Comparison of ENCODE assay signal across 19 cellular contexts in genomic region chr3:47882338-47882737, GRCh38.
DNase-seq lines count a peak whose midpoint lies in the region; ATAC-seq and TF ChIP-seq lines count a peak whose summit lies in the region.
"Had no signal": no experiment of that assay in that cellular context is flagged by ENCODE, and none has a peak within 500 bp of the region (broad histone marks: within the 10 kb centered on the region; RNA-seq: fewer than 3 reads in every experiment).

No MANE protein-coding gene starts in this region.

- H3K27ac ChIP-seq in SK-N-SH (ENCODE audit: low read depth in 2 of 2, low read length in 1 of 2), result no peak overlapping the region
- H3K27ac ChIP-seq in osteoblast (ENCODE audit: low read depth, low read length), result no peak overlapping the region
- H3K27ac ChIP-seq: 22Rv1; BLaER1 treated with 17β-estradiol and CSF1 and Interleukin-3, amounts not matched to agents 10 nM and 100 nM; Peyer's patch had no signal

- H3K36me3 Mint-ChIP-seq in central memory CD8-positive, alpha-beta T cell (ENCODE audit: insufficient read depth), result peaks cover 8% of the 10 kb centered on the region

- peaks cover 49% of the 10 kb centered on the region; the same call in 1 of the 2 replicates for H3K79me2 ChIP-seq in SK-N-SH (ENCODE audit: insufficient read depth)
- peaks cover 31% of the 10 kb centered on the region for H3K79me2 ChIP-seq in osteoblast (ENCODE audit: insufficient read depth, low read length)

- H4K20me1 ChIP-seq in SK-N-SH (ENCODE audit: insufficient read depth), result 0 out of 2 replicates have a peak, but pooled peaks cover 9% of the 10 kb centered on the region
- H4K20me1 ChIP-seq in osteoblast (ENCODE audit: insufficient read depth, low read length), result peaks cover 3% of the 10 kb centered on the region

- H2AFZ ChIP-seq in SK-N-SH (ENCODE audit: low read depth), result no peak overlapping the region
- no peak overlapping the region for H2AFZ ChIP-seq in osteoblast (ENCODE audit: low read length)

- intact Hi-C loops in posterior vena cava (cut with DNase I) (no loop called here), Right ventricle myocardium superior (cut with DNase I) (no loop called here)

- H3K4me2 ChIP-seq in SK-N-SH, result no peak overlapping the region
- no peak overlapping the region for H3K4me2 ChIP-seq in osteoblast (ENCODE audit: insufficient read depth, low read length)
- H3K4me2 ChIP-seq: BLaER1 treated with 17β-estradiol and CSF1 and Interleukin-3, amounts not matched to agents 10 nM and 100 nM had no signal

- no peak; the same call in 2 of the 3 replicates for ATAC-seq in SK-N-SH treated with all-trans-retinoic acid at 6 μM for 48 hours
- no peak for ATAC-seq in central memory CD8-positive, alpha-beta T cell (replicated peaks; ENCODE audit: extremely low read depth, poor library complexity, severe bottlenecking)
- no peak for ATAC-seq in Right ventricle myocardium superior (ENCODE audit: poor library complexity)

- no peaks in the 10 kb centered on the region for H3K9me2 ChIP-seq in SK-N-SH

- no peaks in the 10 kb centered on the region for H3K27me3 Mint-ChIP-seq in central memory CD8-positive, alpha-beta T cell

- H3K4me3 ChIP-seq in SK-N-SH (ENCODE audit: low read depth in 2 of 2, low read length in 1 of 2) (no peak overlapping the region), osteoblast (ENCODE audit: insufficient read depth, low read length) (no peak overlapping the region)
- H3K4me3 ChIP-seq: BLaER1 treated with 17β-estradiol and CSF1 and Interleukin-3, amounts not matched to agents 10 nM and 100 nM; Peyer's patch had no signal

- DNase-seq in SK-N-SH (no peak), osteoblast (ENCODE audit: insufficient read length, low spot score, missing footprints) (no peak), KG1 (lab: John Stamatoyannopoulos, UW) (no peak), posterior vena cava (ENCODE audit: low spot score) (no peak), Right ventricle myocardium superior (no peak)
- DNase-seq in central memory CD8-positive, alpha-beta T cell (ENCODE audit: low spot score in 2 of 2), result no peak
- DNase-seq in stimulated activated CD8-positive, alpha-beta memory T cell treated with anti-CD3 and anti-CD28 coated beads, Interleukin-4, amount 100 ng/mL, for 48 hours, result no peak
- DNase-seq: DMS 273 treated with DMSO at 0.1 percent for 48 hours, EL, GOT3, NCI-H1105 treated with DMSO at 0.1 percent for 48 hours, NCI-H2029, NCI-H510A, NCI-H82, Peyer's patch, SHP77 treated with DMSO at 0.1 percent for 48 hours had no signal

- peak overlapping the region; percentile 64 for H3K27ac Mint-ChIP-seq in central memory CD8-positive, alpha-beta T cell (ENCODE audit: low read depth)

- H3F3A ChIP-seq in SK-N-SH (replicated peaks; ENCODE audit: insufficient read depth), result peaks cover 8% of the 10 kb centered on the region

- CTCF ChIA-PET in SK-N-SH (lab: Yijun Ruan, JAX), result interaction anchor here (0.6 to 3.5 kb wide), 4 partner anchors 45 to 799 kb away, joined by 3 to 12 read pairs (median 4); no protein-coding TSS in a partner anchor

- H3K36me3 ChIP-seq in SK-N-SH (replicated peaks in 1 of 2; ENCODE audit: control insufficient read depth in 1 of 2, insufficient read depth in 2 of 2, low read length in 1 of 2) (peaks cover 2 to 20% of the 10 kb centered on the region in 2 experiments), osteoblast (ENCODE audit: insufficient read depth, low read length) (peaks cover 36% of the 10 kb centered on the region)

- POLR2A ChIA-PET in SK-N-SH (lab: Yijun Ruan, JAX), result no interaction called here

- H3K4me1 Mint-ChIP-seq in central memory CD8-positive, alpha-beta T cell, result peaks cover 21% of the 10 kb centered on the region

- TF ChIP-seq EP300 in SK-N-SH (IDR thresholded peaks at IDR 0.05; ENCODE audit: borderline replicate concordance in 1 of 2, low read depth in 1 of 2, low read length in 1 of 2), result no peak

- H3K27me3 ChIP-seq in SK-N-SH (ENCODE audit: insufficient read depth), result no peaks in the 10 kb centered on the region
- H3K27me3 ChIP-seq in osteoblast (ENCODE audit: insufficient read depth, low read length), result no peaks in the 10 kb centered on the region
- H3K27me3 ChIP-seq: BLaER1 treated with 17β-estradiol and CSF1 and Interleukin-3, amounts not matched to agents 10 nM and 100 nM; Peyer's patch had no signal

- no peaks in the 10 kb centered on the region for H3K9me3 Mint-ChIP-seq in central memory CD8-positive, alpha-beta T cell

- H3K4me1 ChIP-seq in SK-N-SH (ENCODE audit: control insufficient read depth in 1 of 2, insufficient read depth in 2 of 2, low read depth in 1 of 2, low read length in 1 of 2), result 0 out of 4 replicates have a peak, but pooled peaks cover 0 to 15% of the 10 kb centered on the region in 2 experiments
- peaks cover 17% of the 10 kb centered on the region for H3K4me1 ChIP-seq in osteoblast (ENCODE audit: insufficient read depth, low read length)
- H3K4me1 ChIP-seq: Peyer's patch had no signal

- peak; percentile 33; the same call in 1 of the 2 replicates for TF ChIP-seq CTCF in SK-N-SH (IDR thresholded peaks at IDR 0.05)
- peak; percentile 6 for TF ChIP-seq CTCF in osteoblast (IDR thresholded peaks at IDR 0.05; ENCODE audit: extremely low read depth, low read depth, low read length)

- H3K4me3 Mint-ChIP-seq in central memory CD8-positive, alpha-beta T cell, result no peak overlapping the region

- H3K9me3 ChIP-seq in SK-N-SH, result no peaks in the 10 kb centered on the region
- H3K9me3 ChIP-seq in osteoblast (ENCODE audit: low read depth, low read length), result no peaks in the 10 kb centered on the region
- H3K9me3 ChIP-seq: Peyer's patch had no signal

- 98% methylated on average over 2 of the region's 2 CpGs for WGBS in SK-N-SH (ENCODE audit: low lambda C conversion rate)

- no peak for TF ChIP-seq RAD21 in SK-N-SH (IDR thresholded peaks at IDR 0.05; ENCODE audit: low read length)

- H3K9ac ChIP-seq in SK-N-SH, result no peak overlapping the region
- H3K9ac ChIP-seq: BLaER1 treated with 17β-estradiol and CSF1 and Interleukin-3, amounts not matched to agents 10 nM and 100 nM had no signal

TF ChIP-seq in SK-N-SH, 30 proteins besides CTCF, POLR2A, EP300 and RAD21:
- no peak for TF ChIP-seq MAX (IDR thresholded peaks at IDR 0.05; ENCODE audit: low read depth)
- TF ChIP-seq YY1 (IDR thresholded peaks at IDR 0.05; ENCODE audit: low read depth), result no peak
- TF ChIP-seq RFX5 (IDR thresholded peaks at IDR 0.05; ENCODE audit: low read length), result no peak
- TF ChIP-seq EZH2phosphoT487 (IDR thresholded peaks at IDR 0.05; ENCODE audit: borderline replicate concordance, low read depth), result no peak
- TF ChIP-seq GABPA (IDR thresholded peaks at IDR 0.05; ENCODE audit: low read depth), result no peak
- no peak for TF ChIP-seq TCF12 (IDR thresholded peaks at IDR 0.05)
- TF ChIP-seq PBX3 (IDR thresholded peaks at IDR 0.05), result no peak
- TF ChIP-seq JUND (IDR thresholded peaks at IDR 0.05), result no peak
- TF ChIP-seq MXI1 (IDR thresholded peaks at IDR 0.05; ENCODE audit: low read depth, low read length), result no peak

TF ChIP-seq in SK-N-SH treated with all-trans-retinoic acid at 6 μM for 48 hours, 23 proteins besides CTCF, POLR2A, EP300 and RAD21:
- no peak for TF ChIP-seq ZNF565 (CRISPR knock-in tag; conservative IDR thresholded peaks at IDR 0.05; ENCODE audit: low read depth)
- no peak for TF ChIP-seq CSRNP3 (CRISPR knock-in tag; IDR thresholded peaks at IDR 0.05)
- no peak for TF ChIP-seq GLIS3 (CRISPR knock-in tag; IDR thresholded peaks at IDR 0.05)
- TF ChIP-seq ZNF8 (CRISPR knock-in tag; IDR thresholded peaks at IDR 0.05), result no peak
- no peak for TF ChIP-seq ARNTL (CRISPR knock-in tag; IDR thresholded peaks at IDR 0.05; ENCODE audit: borderline replicate concordance, low read depth)
- no peak for TF ChIP-seq ZNF70 (CRISPR knock-in tag; IDR thresholded peaks at IDR 0.05)
- TF ChIP-seq CSDC2 (CRISPR knock-in tag; IDR thresholded peaks at IDR 0.05), result no peak
- no peak for TF ChIP-seq OSR1 (CRISPR knock-in tag; IDR thresholded peaks at IDR 0.05)
- no peak for TF ChIP-seq ESRRG (CRISPR knock-in tag; IDR thresholded peaks at IDR 0.05)
- TF ChIP-seq TCF4 (CRISPR knock-in tag; IDR thresholded peaks at IDR 0.05; ENCODE audit: borderline replicate concordance), result no peak
